Comparison of ENCODE assay signal across 19 cellular contexts in the genomic region with DNA sequence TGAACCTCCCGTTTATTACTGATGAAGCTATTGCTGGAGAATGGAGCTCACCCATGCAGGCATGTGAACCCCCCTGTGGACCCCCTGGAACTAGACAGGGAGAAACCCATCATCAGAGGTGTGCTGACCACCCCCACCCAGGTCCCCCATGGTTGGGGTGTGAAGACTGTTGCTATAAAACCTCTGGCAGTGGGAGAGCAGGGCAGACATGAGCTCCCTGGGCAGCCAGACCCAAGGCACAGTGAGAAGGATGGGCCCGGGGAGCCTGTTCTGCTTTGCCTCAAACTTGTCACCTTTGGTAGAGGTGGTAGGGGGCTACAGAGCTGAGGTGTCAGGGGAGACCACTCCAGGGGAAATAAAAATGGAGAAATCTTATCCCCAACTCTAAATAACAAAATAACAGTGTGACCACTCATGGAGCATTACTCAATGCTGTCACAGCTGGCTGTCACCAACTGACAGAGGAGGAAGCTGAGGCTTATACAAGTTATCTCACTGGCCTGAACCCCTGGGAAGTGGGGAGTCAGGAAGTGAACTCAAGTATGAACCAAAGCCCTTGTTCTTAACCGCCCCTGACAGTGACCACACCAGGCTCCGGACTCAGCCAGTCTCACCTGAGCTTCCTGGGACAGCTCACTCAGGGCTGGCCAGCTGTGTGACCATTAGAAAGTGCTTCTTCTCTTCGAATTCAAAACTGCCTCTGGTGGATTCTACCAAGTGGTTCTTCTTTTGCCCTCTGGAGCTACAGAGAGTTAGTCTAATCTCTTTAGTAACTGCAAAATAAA.
"Had no signal": no experiment of that assay in that cellular context is flagged by ENCODE, and none has a peak within 500 bp of the region (broad histone marks: within the 10 kb centered on the region; RNA-seq: fewer than 3 reads in every experiment).

No MANE protein-coding gene starts in this region.

- H3K4me3 Mint-ChIP-seq: activated naive CD4-positive, alpha-beta T cell treated with anti-CD3 and anti-CD28 coated beads, Interleukin-2, amount 10 ng/mL, durations not matched to agents 7 days and 5 days; activated naive CD8-positive, alpha-beta T cell treated with anti-CD3 and anti-CD28 coated beads for 36 hours; activated T-cell treated with anti-CD3 and anti-CD28 coated beads, Interleukin-2, amount 50 U/mL, for 4 hours; T-helper 1 cell treated with Interleukin-12 subunit alpha and Interleukin-12 subunit beta and Interleukin-4 antibody, amounts not matched to agents 30 μg/mL and 1 μg/mL, for 36 hours; WTC11 had no signal

- H3K4me1 Mint-ChIP-seq: activated naive CD4-positive, alpha-beta T cell treated with anti-CD3 and anti-CD28 coated beads, Interleukin-2, amount 10 ng/mL, durations not matched to agents 7 days and 5 days; activated naive CD8-positive, alpha-beta T cell treated with anti-CD3 and anti-CD28 coated beads for 36 hours; WTC11 had no signal

- ATAC-seq: activated T-cell treated with anti-CD3 and anti-CD28 coated beads, Interleukin-2, amount 50 U/mL, for 4 hours; PC-3; WTC11 had no signal

- H3K36me3 Mint-ChIP-seq: activated naive CD4-positive, alpha-beta T cell treated with anti-CD3 and anti-CD28 coated beads, Interleukin-2, amount 10 ng/mL, durations not matched to agents 7 days and 5 days; activated naive CD8-positive, alpha-beta T cell treated with anti-CD3 and anti-CD28 coated beads for 36 hours had no signal

- H3K9me3 Mint-ChIP-seq: activated naive CD4-positive, alpha-beta T cell treated with anti-CD3 and anti-CD28 coated beads, Interleukin-2, amount 10 ng/mL, durations not matched to agents 7 days and 5 days; activated naive CD8-positive, alpha-beta T cell treated with anti-CD3 and anti-CD28 coated beads for 36 hours; activated T-cell treated with anti-CD3 and anti-CD28 coated beads, Interleukin-2, amount 50 U/mL, for 4 hours; T-helper 1 cell treated with Interleukin-12 subunit alpha and Interleukin-12 subunit beta and Interleukin-4 antibody, amounts not matched to agents 30 μg/mL and 1 μg/mL, for 36 hours had no signal

- DNase-seq: activated CD4-positive, alpha-beta T cell treated with anti-CD3 and anti-CD28 coated beads for 48 hours; activated CD4-positive, alpha-beta T cell treated with anti-CD3 and anti-CD28 coated beads, Interleukin-2, amount 50 U/mL, for 4 hours; activated CD4-positive, CD25-positive, alpha-beta regulatory T cell treated with anti-CD3 and anti-CD28 coated beads, Interleukin-2, amount 50 U/mL, for 72 hours; activated gamma-delta T cell treated with Interleukin-2 at 50 U/mL for 16 hours; activated naive CD4-positive, alpha-beta T cell treated with anti-CD3 and anti-CD28 coated beads, Interleukin-2, amount 10 ng/mL, durations not matched to agents 7 days and 5 days; activated naive CD8-positive, alpha-beta T cell treated with anti-CD3 and anti-CD28 coated beads for 36 hours; activated T-cell treated with anti-CD3 and anti-CD28 coated beads, Interleukin-2, amount 50 U/mL, for 4 hours; brain microvascular endothelial cell; cerebellar nuclear complex; MG63; NCI-H1105; NCI-H1436; NCI-H1694 treated with DMSO at 0.1 percent for 48 hours; NCI-H2029 treated with DMSO at 0.1 percent for 48 hours; NCI-H510A treated with DMSO at 0.1 percent for 48 hours; PC-3; SHP77 treated with DMSO at 0.1 percent for 48 hours had no signal

- H3K27ac Mint-ChIP-seq: activated naive CD4-positive, alpha-beta T cell treated with anti-CD3 and anti-CD28 coated beads, Interleukin-2, amount 10 ng/mL, durations not matched to agents 7 days and 5 days; activated naive CD8-positive, alpha-beta T cell treated with anti-CD3 and anti-CD28 coated beads for 36 hours; T-helper 1 cell treated with Interleukin-12 subunit alpha and Interleukin-12 subunit beta and Interleukin-4 antibody, amounts not matched to agents 30 μg/mL and 1 μg/mL, for 36 hours; WTC11 had no signal
